ENCODE assay signal across 22 cellular contexts in the genomic region with DNA sequence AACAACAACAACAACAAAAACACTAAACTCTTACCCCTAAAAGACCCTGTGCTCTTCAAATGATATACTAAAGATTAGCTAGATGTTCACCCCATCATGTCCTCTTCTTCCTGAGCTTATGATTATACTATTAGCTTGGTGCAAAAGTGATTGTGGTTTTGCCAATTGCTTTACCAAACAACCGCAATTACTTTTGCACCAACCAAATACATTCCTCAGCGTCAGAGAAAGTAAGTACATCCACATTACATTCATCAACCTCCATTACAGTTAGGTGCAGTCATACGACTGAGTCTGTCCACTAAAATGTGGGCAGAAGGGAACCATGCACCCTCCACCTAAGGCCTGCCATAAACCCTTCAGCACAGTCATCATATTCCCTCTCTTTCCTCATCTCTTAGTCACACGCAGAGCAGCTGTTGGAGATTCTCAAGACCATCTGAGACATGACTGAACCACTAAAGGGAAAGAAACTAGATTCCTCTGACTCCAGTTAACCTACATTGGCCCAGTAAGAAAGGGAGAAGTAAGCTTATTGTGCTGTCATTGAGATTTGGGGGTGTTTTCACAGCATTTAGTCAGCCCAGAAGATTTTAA.
DNase-seq lines count a peak whose midpoint lies in the region; ATAC-seq and TF ChIP-seq lines count a peak whose summit lies in the region.
"Had no signal": no experiment of that assay in that cellular context is flagged by ENCODE, and none has a peak within 500 bp of the region (broad histone marks: within the 10 kb centered on the region; RNA-seq: fewer than 3 reads in every experiment).

No MANE protein-coding gene starts in this region.

- H3K27me3 ChIP-seq in SJCRH30 (no peaks in the 10 kb centered on the region), hepatocyte (no peaks in the 10 kb centered on the region), SK-N-SH (ENCODE audit: insufficient read depth) (no peaks in the 10 kb centered on the region)
- H3K27me3 ChIP-seq: body of pancreas, neutrophil had no signal

- H4K20me1 ChIP-seq in hepatocyte (ENCODE audit: insufficient read depth, poor library complexity, severe bottlenecking), result no peaks in the 10 kb centered on the region
- no peaks in the 10 kb centered on the region for H4K20me1 ChIP-seq in SK-N-SH (ENCODE audit: insufficient read depth)

- H3K27ac Mint-ChIP-seq in activated CD4-positive, alpha-beta T cell treated with anti-CD3 and anti-CD28 coated beads for 36 hours, result no peak overlapping the region
- H3K27ac Mint-ChIP-seq: activated CD8-positive, alpha-beta memory T cell treated with anti-CD3 and anti-CD28 coated beads, Interleukin-2, amount 10 ng/mL, durations not matched to agents 7 days and 5 days; activated naive CD8-positive, alpha-beta T cell; CD4-positive, alpha-beta T cell had no signal

- H3K9me2 ChIP-seq in hepatocyte (replicated peaks; ENCODE audit: insufficient read depth) (no peaks in the 10 kb centered on the region), SK-N-SH (no peaks in the 10 kb centered on the region)

- H3K4me1 ChIP-seq in SJCRH30, result peaks cover 57% of the 10 kb centered on the region
- no peaks in the 10 kb centered on the region for H3K4me1 ChIP-seq in hepatocyte (ENCODE audit: insufficient read depth)
- no peaks in the 10 kb centered on the region for H3K4me1 ChIP-seq in SK-N-SH (ENCODE audit: control insufficient read depth in 1 of 2, insufficient read depth in 2 of 2, low read depth in 1 of 2, low read length in 1 of 2)
- H3K4me1 ChIP-seq: body of pancreas, HAP-1 had no signal

- TF ChIP-seq EP300 in SK-N-SH (IDR thresholded peaks at IDR 0.05; ENCODE audit: borderline replicate concordance in 1 of 2, low read depth in 1 of 2, low read length in 1 of 2), result no peak

- WGBS in hepatocyte (ENCODE audit: low lambda C conversion rate, missing lambda C conversion rate), result 79% methylated on average over 4 of the region's 4 CpGs
- 79% methylated on average over 4 of the region's 4 CpGs for WGBS in SK-N-SH (ENCODE audit: low lambda C conversion rate)

- H3K9ac ChIP-seq in SK-N-SH, result no peak overlapping the region

- no peaks in the 10 kb centered on the region for H3K9me3 Mint-ChIP-seq in activated CD4-positive, alpha-beta T cell treated with anti-CD3 and anti-CD28 coated beads for 36 hours (ENCODE audit: low read depth)
- H3K9me3 Mint-ChIP-seq: CD4-positive, alpha-beta T cell had no signal

- no peaks in the 10 kb centered on the region for H3K4me1 Mint-ChIP-seq in activated CD4-positive, alpha-beta T cell treated with anti-CD3 and anti-CD28 coated beads for 36 hours
- H3K4me1 Mint-ChIP-seq: activated CD8-positive, alpha-beta memory T cell treated with anti-CD3 and anti-CD28 coated beads, Interleukin-2, amount 10 ng/mL, durations not matched to agents 7 days and 5 days had no signal

- H3K4me3 ChIP-seq in SJCRH30 (no peak overlapping the region), hepatocyte (no peak overlapping the region), SK-N-SH (ENCODE audit: low read depth in 2 of 2, low read length in 1 of 2) (no peak overlapping the region)
- H3K4me3 ChIP-seq: body of pancreas, coronary artery, HAP-1 had no signal

- H3K79me2 ChIP-seq in hepatocyte (no peaks in the 10 kb centered on the region), SK-N-SH (ENCODE audit: insufficient read depth) (no peaks in the 10 kb centered on the region)

- H3K36me3 ChIP-seq in SJCRH30 (no peaks in the 10 kb centered on the region), hepatocyte (replicated peaks; ENCODE audit: insufficient read depth, low read depth) (no peaks in the 10 kb centered on the region), SK-N-SH (replicated peaks in 1 of 2; ENCODE audit: control insufficient read depth in 1 of 2, insufficient read depth in 2 of 2, low read length in 1 of 2) (no peaks in the 10 kb centered on the region)
- H3K36me3 ChIP-seq: HAP-1, neutrophil had no signal

- POLR2A ChIA-PET in SK-N-SH (lab: Yijun Ruan, JAX), result no interaction called here
- POLR2A ChIA-PET in activated CD4-positive, alpha-beta T cell treated with anti-CD3 and anti-CD28 coated beads for 36 hours (lab: Charles Lee), result no interaction called here

- H3K4me3 Mint-ChIP-seq in activated CD4-positive, alpha-beta T cell treated with anti-CD3 and anti-CD28 coated beads for 36 hours, result no peak overlapping the region
- H3K4me3 Mint-ChIP-seq: activated CD8-positive, alpha-beta memory T cell treated with anti-CD3 and anti-CD28 coated beads, Interleukin-2, amount 10 ng/mL, durations not matched to agents 7 days and 5 days; activated naive CD8-positive, alpha-beta T cell; CD4-positive, alpha-beta T cell had no signal

- TF ChIP-seq CTCF in hepatocyte (IDR thresholded peaks at IDR 0.05; ENCODE audit: poor library complexity) (no peak), SK-N-SH (IDR thresholded peaks at IDR 0.05) (no peak)

- no peak for TF ChIP-seq RAD21 in SK-N-SH (IDR thresholded peaks at IDR 0.05; ENCODE audit: low read length)

- H3K27me3 Mint-ChIP-seq in activated CD4-positive, alpha-beta T cell treated with anti-CD3 and anti-CD28 coated beads for 36 hours, result peaks cover 10% of the 10 kb centered on the region

- CTCF ChIA-PET in SK-N-SH (lab: Yijun Ruan, JAX), result interaction anchor here (0.9 kb wide), 1 partner anchor 176 kb away, joined by 3 read pairs; no protein-coding TSS in a partner anchor
- CTCF ChIA-PET in activated CD4-positive, alpha-beta T cell treated with anti-CD3 and anti-CD28 coated beads for 36 hours (lab: Charles Lee), result interaction anchor here (1.0 kb wide), 1 partner anchor 30 kb away, joined by 3 read pairs; no protein-coding TSS in a partner anchor

- peaks cover 6% of the 10 kb centered on the region; the same call in 1 of the 2 replicates for H3K9me3 ChIP-seq in SJCRH30 (replicated peaks)
- no peaks in the 10 kb centered on the region for H3K9me3 ChIP-seq in hepatocyte (ENCODE audit: low read depth)
- no peaks in the 10 kb centered on the region for H3K9me3 ChIP-seq in SK-N-SH
- H3K9me3 ChIP-seq: body of pancreas, HAP-1, neutrophil had no signal

- ATAC-seq in HG02973 (IDR thresholded peaks at IDR 0.05; ENCODE audit: unreplicated experiment) (no peak), GM18873 (IDR thresholded peaks at IDR 0.05; ENCODE audit: low FRiP score, unreplicated experiment) (no peak)
- no peak for ATAC-seq in activated CD4-positive, alpha-beta T cell treated with anti-CD3 and anti-CD28 coated beads for 36 hours
- ATAC-seq: activated CD8-positive, alpha-beta memory T cell treated with anti-CD3 and anti-CD28 coated beads, Interleukin-2, amount 10 ng/mL, durations not matched to agents 7 days and 5 days; body of pancreas had no signal

- no peaks in the 10 kb centered on the region for H3F3A ChIP-seq in SK-N-SH (replicated peaks; ENCODE audit: insufficient read depth)

- H2AFZ ChIP-seq in hepatocyte, result no peak overlapping the region
- no peak overlapping the region for H2AFZ ChIP-seq in SK-N-SH (ENCODE audit: low read depth)

- intact Hi-C loops in activated CD4-positive, alpha-beta T cell treated with anti-CD3 and anti-CD28 coated beads for 36 hours (cut with DNase I, micrococcal nuclease), result no loop called here

- no peak overlapping the region for H3K4me2 ChIP-seq in hepatocyte
- H3K4me2 ChIP-seq in SK-N-SH, result no peak overlapping the region

- peak overlapping the region; percentile 70 for H3K27ac ChIP-seq in SJCRH30
- no peak overlapping the region for H3K27ac ChIP-seq in hepatocyte
- no peak overlapping the region for H3K27ac ChIP-seq in SK-N-SH (ENCODE audit: low read depth in 2 of 2, low read length in 1 of 2)
- H3K27ac ChIP-seq: body of pancreas, coronary artery, neutrophil had no signal

- DNase-seq in AG08395 (ENCODE audit: low spot score) (peak; percentile 43), GM04504 (ENCODE audit: low read depth) (peak; percentile 73), SJCRH30 (peak; percentile 80 to 95), hepatocyte (ENCODE audit: low spot score) (peak; percentile 4), SK-N-SH (no peak)
- no peak for DNase-seq in activated CD4-positive, alpha-beta T cell treated with anti-CD3 and anti-CD28 coated beads for 36 hours
- DNase-seq: activated CD4-positive, alpha-beta T cell treated with anti-CD3 and anti-CD28 coated beads for 4 hours; activated CD8-positive, alpha-beta memory T cell treated with anti-CD3 and anti-CD28 coated beads, Interleukin-2, amount 10 ng/mL, durations not matched to agents 7 days and 5 days; body of pancreas; CD4-positive, alpha-beta T cell; DMS153; hippocampal formation; NCI-H1417 treated with DMSO at 0.1 percent for 48 hours; NCI-H526 treated with DMSO at 0.1 percent for 48 hours; Right ventricle myocardium superior; T-helper 1 cell had no signal

- no peaks in the 10 kb centered on the region for H3K36me3 Mint-ChIP-seq in activated CD4-positive, alpha-beta T cell treated with anti-CD3 and anti-CD28 coated beads for 36 hours (ENCODE audit: low read depth)
- H3K36me3 Mint-ChIP-seq: activated CD8-positive, alpha-beta memory T cell treated with anti-CD3 and anti-CD28 coated beads, Interleukin-2, amount 10 ng/mL, durations not matched to agents 7 days and 5 days; activated naive CD8-positive, alpha-beta T cell had no signal

TF ChIP-seq in SK-N-SH, 30 proteins besides CTCF, POLR2A, EP300 and RAD21 (continues in another document):
- TF ChIP-seq CHD2 (IDR thresholded peaks at IDR 0.05; ENCODE audit: low read length, partially characterized antibody) (no peak), FOXJ3 (CRISPR knock-in tag; IDR thresholded peaks at IDR 0.05) (no peak), SMC3 (IDR thresholded peaks at IDR 0.05; ENCODE audit: low read depth, low read length) (no peak), GATA2 (CRISPR knock-in tag; IDR thresholded peaks at IDR 0.05) (no peak), SIN3A (IDR thresholded peaks at IDR 0.05; ENCODE audit: borderline replicate concordance, low read depth, low read length) (no peak)
- TF ChIP-seq, protein P1, sequence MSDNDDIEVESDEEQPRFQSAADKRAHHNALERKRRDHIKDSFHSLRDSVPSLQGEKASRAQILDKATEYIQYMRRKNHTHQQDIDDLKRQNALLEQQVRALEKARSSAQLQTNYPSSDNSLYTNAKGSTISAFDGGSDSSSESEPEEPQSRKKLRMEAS (IDR thresholded peaks at IDR 0.05; ENCODE audit: low read depth), result no peak
- TF ChIP-seq, protein P2, sequence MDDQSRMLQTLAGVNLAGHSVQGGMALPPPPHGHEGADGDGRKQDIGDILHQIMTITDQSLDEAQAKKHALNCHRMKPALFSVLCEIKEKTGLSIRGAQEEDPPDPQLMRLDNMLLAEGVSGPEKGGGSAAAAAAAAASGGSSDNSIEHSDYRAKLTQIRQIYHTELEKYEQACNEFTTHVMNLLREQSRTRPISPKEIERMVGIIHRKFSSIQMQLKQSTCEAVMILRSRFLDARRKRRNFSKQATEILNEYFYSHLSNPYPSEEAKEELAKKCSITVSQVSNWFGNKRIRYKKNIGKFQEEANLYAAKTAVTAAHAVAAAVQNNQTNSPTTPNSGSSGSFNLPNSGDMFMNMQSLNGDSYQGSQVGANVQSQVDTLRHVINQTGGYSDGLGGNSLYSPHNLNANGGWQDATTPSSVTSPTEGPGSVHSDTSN (IDR thresholded peaks at IDR 0.05), result no peak

Comparison
In these comparisons a context has a peak if more than half of its experiments do, and no peak if none do; other contexts are left out.
1. DNase-seq: peak in AG08395 (single experiment), GM04504 (single experiment), SJCRH30 (2 of 2) and hepatocyte (single experiment); none in SK-N-SH (single experiment) and activated CD4-positive, alpha-beta T cell treated with anti-CD3 and anti-CD28 coated beads for 36 hours (single experiment).